11 cellular contexts compared by ENCODE assay signal in genomic region chr2:24045511-24046508, GRCh38. TPM values are rescaled to one million over a fixed set of nuclear protein-coding genes. Genes with fewer than 3 reads are reported as not detected.
DNase-seq lines count a peak whose midpoint lies in the region; ATAC-seq and TF ChIP-seq lines count a peak whose summit lies in the region.
"Had no signal": no experiment of that assay in that cellular context is flagged by ENCODE, and none has a peak within 500 bp of the region (broad histone marks: within the 10 kb centered on the region; RNA-seq: fewer than 3 reads in every experiment).

No MANE protein-coding gene starts in this region.

- peak overlapping the region; percentile 1 for H3K4me3 ChIP-seq in CD8-positive, alpha-beta memory T cell (ENCODE audit: low read length)
- H3K4me3 ChIP-seq in KMS-11 (IDR thresholded peaks at IDR 0.05; ENCODE audit: insufficient read depth, low read depth, low read length) (no peak overlapping the region), upper lobe of left lung (peak overlapping the region in 1 of 4 donors; percentile 96)

- H2AFZ ChIP-seq in KMS-11 (ENCODE audit: low read depth), result no peak overlapping the region

- POLR2A ChIA-PET in CD8-positive, alpha-beta memory T cell (lab: Charles Lee), result interaction anchor here (2.3 kb wide), 2 partner anchors 31 to 119 kb away, joined by 23 to 27 read pairs; partner anchors contain the start of genes ATAD2B and SF3B6
- POLR2A ChIA-PET in MCF 10A (lab: Yijun Ruan, JAX), result interaction anchor here (1.6 to 2.9 kb wide), 4 partner anchors 20 to 119 kb away, joined by 15 to 44 read pairs (median 18); partner anchors contain the start of genes ATAD2B, SF3B6 and TP53I3

- H3K9me3 ChIP-seq in CD8-positive, alpha-beta memory T cell (ENCODE audit: low read length), result no peaks in the 10 kb centered on the region
- H3K9me3 ChIP-seq in upper lobe of left lung, result no peaks in the 10 kb centered on the region

- no peaks in the 10 kb centered on the region for H3K9me3 Mint-ChIP-seq in CD8-positive, alpha-beta memory T cell
- H3K9me3 Mint-ChIP-seq in MCF 10A (ENCODE audit: unreplicated experiment), result no peaks in the 10 kb centered on the region
- H3K9me3 Mint-ChIP-seq in natural killer cell treated with Interleukin-12 subunit alpha and Interleukin-12 subunit beta and Interleukin-15 and Interleukin-18, amount 100 ng/mL, for 72 hours, result no peaks in the 10 kb centered on the region
- H3K9me3 Mint-ChIP-seq: stimulated activated memory B cell treated with anti-CD40 and anti-IgM and Interleukin-4, amounts not matched to agents 10 μg/mL and 1 μg/mL and 100 μg/mL, for 72 hours had no signal

- peaks cover 0 to 5% (median 0%) of the 10 kb centered on the region in 3 donors for H3K36me3 Mint-ChIP-seq in CD8-positive, alpha-beta memory T cell
- H3K36me3 Mint-ChIP-seq in MCF 10A (ENCODE audit: insufficient read depth, unreplicated experiment), result peaks cover 12% of the 10 kb centered on the region
- no peaks in the 10 kb centered on the region for H3K36me3 Mint-ChIP-seq in natural killer cell treated with Interleukin-12 subunit alpha and Interleukin-12 subunit beta and Interleukin-15 and Interleukin-18, amount 100 ng/mL, for 72 hours

- WGBS in upper lobe of left lung, 2 donors, result 82 to 83% methylated on average over 11 of the region's 11 CpGs

- H3K9ac ChIP-seq in KMS-11, result no peak overlapping the region

- TF ChIP-seq EP300 in upper lobe of left lung (IDR thresholded peaks at IDR 0.05), result no peak

- intact Hi-C loops in MCF 10A (cut with micrococcal nuclease), result no loop called here

- no peaks in the 10 kb centered on the region for H3K79me2 ChIP-seq in KMS-11 (ENCODE audit: insufficient read depth, low read depth)

- no peak for ATAC-seq in natural killer cell treated with Interleukin-12 subunit alpha and Interleukin-12 subunit beta and Interleukin-15 and Interleukin-18, amount 100 ng/mL, for 72 hours
- no peak for ATAC-seq in HG02763 (IDR thresholded peaks at IDR 0.05; ENCODE audit: unreplicated experiment)
- no peak for ATAC-seq in HG03439 (IDR thresholded peaks at IDR 0.05; ENCODE audit: unreplicated experiment)
- no peak for ATAC-seq in upper lobe of left lung (ENCODE audit: low FRiP score in 2 of 2)
- ATAC-seq: activated CD4-positive, CD25-positive, alpha-beta regulatory T cell treated with anti-CD3 and anti-CD28 coated beads, Interleukin-2, amount 50 U/mL, for 24 hours; stimulated activated memory B cell treated with anti-CD40 and anti-IgM and Interleukin-4, amounts not matched to agents 10 μg/mL and 1 μg/mL and 100 μg/mL, for 72 hours had no signal

- no peak overlapping the region for H3K27ac ChIP-seq in CD8-positive, alpha-beta memory T cell (ENCODE audit: low read depth, low read length)
- H3K27ac ChIP-seq in KMS-11 (no peak overlapping the region), upper lobe of left lung (no peak overlapping the region)

- no peak for TF ChIP-seq CTCF in KMS-11 (conservative IDR thresholded peaks at IDR 0.05; ENCODE audit: low read depth, low read length)
- no peak for TF ChIP-seq CTCF in MCF 10A (IDR thresholded peaks at IDR 0.05; ENCODE audit: unreplicated experiment)
- TF ChIP-seq CTCF in upper lobe of left lung (IDR thresholded peaks at IDR 0.05), result no peak

- peak overlapping the region; percentile 56 for H3K4me2 ChIP-seq in KMS-11

- BruUV-seq in MCF 10A (replicated peaks; lab: Mats Ljungman, UMichigan), result no TSS peak

- H3K4me1 Mint-ChIP-seq in CD8-positive, alpha-beta memory T cell, result peaks cover 28 to 42% (median 40%) of the 10 kb centered on the region in 3 donors
- peaks cover 24% of the 10 kb centered on the region for H3K4me1 Mint-ChIP-seq in MCF 10A (ENCODE audit: insufficient read depth, unreplicated experiment)
- H3K4me1 Mint-ChIP-seq in natural killer cell treated with Interleukin-12 subunit alpha and Interleukin-12 subunit beta and Interleukin-15 and Interleukin-18, amount 100 ng/mL, for 72 hours (ENCODE audit: low read depth in 2 of 2), result peaks cover 22 to 28% of the 10 kb centered on the region in 2 donors

- peak overlapping the region in 1 of 8 donors; percentile 52 for H3K27ac Mint-ChIP-seq in CD8-positive, alpha-beta memory T cell
- no peak overlapping the region for H3K27ac Mint-ChIP-seq in MCF 10A (ENCODE audit: low read depth, unreplicated experiment)
- H3K27ac Mint-ChIP-seq in natural killer cell treated with Interleukin-12 subunit alpha and Interleukin-12 subunit beta and Interleukin-15 and Interleukin-18, amount 100 ng/mL, for 72 hours, result peak overlapping the region in 1 of 2 donors; percentile 31

- H3K27me3 Mint-ChIP-seq in CD8-positive, alpha-beta memory T cell, result no peaks in the 10 kb centered on the region
- H3K27me3 Mint-ChIP-seq in MCF 10A (ENCODE audit: insufficient read depth, unreplicated experiment), result no peaks in the 10 kb centered on the region
- H3K27me3 Mint-ChIP-seq in natural killer cell treated with Interleukin-12 subunit alpha and Interleukin-12 subunit beta and Interleukin-15 and Interleukin-18, amount 100 ng/mL, for 72 hours, result peaks cover 0 to 3% of the 10 kb centered on the region in 2 donors
- H3K27me3 Mint-ChIP-seq: stimulated activated memory B cell treated with anti-CD40 and anti-IgM and Interleukin-4, amounts not matched to agents 10 μg/mL and 1 μg/mL and 100 μg/mL, for 72 hours had no signal

- no peaks in the 10 kb centered on the region for H4K20me1 ChIP-seq in KMS-11 (ENCODE audit: insufficient read depth)

- CTCF ChIA-PET in CD8-positive, alpha-beta memory T cell (lab: Charles Lee), result interaction anchor here (0.6 to 2.7 kb wide), 3 partner anchors 38 to 291 kb away, joined by 3 to 14 read pairs (median 3); partner anchors contain the start of gene TP53I3
- CTCF ChIA-PET in MCF 10A (lab: Yijun Ruan, JAX), result interaction anchor here (0.9 kb wide), 1 partner anchor 105 kb away, joined by 4 read pairs; the partner anchor contains the start of gene UBXN2A

- peaks cover 22% of the 10 kb centered on the region for H3K4me1 ChIP-seq in CD8-positive, alpha-beta memory T cell (ENCODE audit: insufficient read depth, low read length)
- peaks cover 14% of the 10 kb centered on the region for H3K4me1 ChIP-seq in KMS-11 (ENCODE audit: low read depth, poor library complexity, severe bottlenecking)
- peaks cover 16 to 42% (median 22%) of the 10 kb centered on the region in 4 donors for H3K4me1 ChIP-seq in upper lobe of left lung

- H3K4me3 Mint-ChIP-seq in CD8-positive, alpha-beta memory T cell, result peak overlapping the region; percentile 81 to 98 (median 93)
- H3K4me3 Mint-ChIP-seq in MCF 10A (ENCODE audit: unreplicated experiment), result peak overlapping the region; percentile 97
- peak overlapping the region; percentile 90 for H3K4me3 Mint-ChIP-seq in natural killer cell treated with Interleukin-12 subunit alpha and Interleukin-12 subunit beta and Interleukin-15 and Interleukin-18, amount 100 ng/mL, for 72 hours

- H3K27me3 ChIP-seq in CD8-positive, alpha-beta memory T cell (ENCODE audit: insufficient read depth, low read length, poor library complexity, severe bottlenecking), result peaks cover 6% of the 10 kb centered on the region
- H3K27me3 ChIP-seq in KMS-11 (ENCODE audit: insufficient read depth, low read depth), result no peaks in the 10 kb centered on the region
- no peaks in the 10 kb centered on the region for H3K27me3 ChIP-seq in upper lobe of left lung

- no peak for TF ChIP-seq POLR2A in upper lobe of left lung (IDR thresholded peaks at IDR 0.05)

- no peaks in the 10 kb centered on the region for H3K36me3 ChIP-seq in CD8-positive, alpha-beta memory T cell (ENCODE audit: insufficient read depth, low read length)
- H3K36me3 ChIP-seq in KMS-11 (ENCODE audit: insufficient read depth), result no peaks in the 10 kb centered on the region
- no peaks in the 10 kb centered on the region for H3K36me3 ChIP-seq in upper lobe of left lung

- DNase-seq in CD8-positive, alpha-beta memory T cell, result no peak
- DNase-seq in MCF 10A (ENCODE audit: unreplicated experiment) (no peak), midbrain (lab: John Stamatoyannopoulos, UW) (no peak), upper lobe of left lung (no peak)
- no peak for DNase-seq in natural killer cell treated with Interleukin-12 subunit alpha and Interleukin-12 subunit beta and Interleukin-15 and Interleukin-18, amount 100 ng/mL, for 72 hours (ENCODE audit: low spot score)
- DNase-seq: NCI-H2171 had no signal

RNA-seq across cellular contexts. Expression of gene WDCP, which starts 1.4 kb away (rescaled TPM):
- total RNA-seq in CD8-positive, alpha-beta memory T cell, result 10 to 100 TPM; 29.4 to 31.9 TPM
- polyA plus RNA-seq in CD8-positive, alpha-beta memory T cell, result 4.3 TPM
- 9.0 and 11.2 TPM in 2 replicates for total RNA-seq in MCF 10A (2022)
- total RNA-seq in natural killer cell treated with Interleukin-12 subunit alpha and Interleukin-12 subunit beta and Interleukin-15 and Interleukin-18, amount 100 ng/mL, for 72 hours, result 10 to 100 TPM; 20.8 to 26.3 TPM
- 10 to 100 TPM in 1 of 6 donors, 1 to 10 TPM in 5; 1.0 to 10.6 (median 4.6) TPM for total RNA-seq in upper lobe of left lung

RNA-seq across cellular contexts. Expression of gene FKBP1B, which starts 3.7 kb away (rescaled TPM):
- 1 to 10 TPM; 2.5 to 3.7 TPM for total RNA-seq in CD8-positive, alpha-beta memory T cell
- polyA plus RNA-seq in CD8-positive, alpha-beta memory T cell, result 5.3 TPM
- total RNA-seq in MCF 10A (2022) (1.7 and 1.8 TPM in 2 replicates), upper lobe of left lung (10 to 100 TPM in 5 of 6 donors, 1 to 10 TPM in 1; 7.3 to 27.3 (median 15.0) TPM)
- total RNA-seq in natural killer cell treated with Interleukin-12 subunit alpha and Interleukin-12 subunit beta and Interleukin-15 and Interleukin-18, amount 100 ng/mL, for 72 hours, result 1 to 10 TPM; 1.6 to 2.4 TPM

RNA-seq across cellular contexts. Expression of gene SF3B6, which starts 30.3 kb away (rescaled TPM):
- total RNA-seq in CD8-positive, alpha-beta memory T cell, result 100 to 1,000 TPM; 141 to 146 TPM
- polyA plus RNA-seq in CD8-positive, alpha-beta memory T cell, result 181 TPM
- total RNA-seq in MCF 10A (2022), result 141 and 180 TPM in 2 replicates
- 10 to 100 TPM; 83.1 to 85.8 TPM for total RNA-seq in natural killer cell treated with Interleukin-12 subunit alpha and Interleukin-12 subunit beta and Interleukin-15 and Interleukin-18, amount 100 ng/mL, for 72 hours
- total RNA-seq in upper lobe of left lung, result 10 to 100 TPM; 38.8 to 93.7 (median 64.7) TPM

RNA-seq across cellular contexts. Expression of gene MFSD2B, which starts 35.9 kb away (rescaled TPM):
- total RNA-seq in CD8-positive, alpha-beta memory T cell, result under 1 TPM in 1 of 2 experiments, not detected in 1; 0.24 TPM
- polyA plus RNA-seq in CD8-positive, alpha-beta memory T cell, result not detected
- total RNA-seq in MCF 10A (2022), result 0.26 TPM in 1 of 2 replicates, not detected in the other
- under 1 TPM; 0.21 to 0.75 TPM for total RNA-seq in natural killer cell treated with Interleukin-12 subunit alpha and Interleukin-12 subunit beta and Interleukin-15 and Interleukin-18, amount 100 ng/mL, for 72 hours
- total RNA-seq in upper lobe of left lung, result 1 to 10 TPM in 1 of 6 donors, under 1 TPM in 4, not detected in 1; 0.40 to 1.8 (median 0.76) TPM

RNA-seq across cellular contexts. Expression of gene TP53I3, which starts 38.8 kb away (rescaled TPM):
- 1 to 10 TPM; 3.9 to 4.3 TPM for total RNA-seq in CD8-positive, alpha-beta memory T cell
- not detected for polyA plus RNA-seq in CD8-positive, alpha-beta memory T cell
- total RNA-seq in MCF 10A (2022) (81.8 and 99.8 TPM in 2 replicates), upper lobe of left lung (100 to 1,000 TPM in 1 of 6 donors, 10 to 100 TPM in 5; 27.0 to 110 (median 69.6) TPM)
- total RNA-seq in natural killer cell treated with Interleukin-12 subunit alpha and Interleukin-12 subunit beta and Interleukin-15 and Interleukin-18, amount 100 ng/mL, for 72 hours, result 1 to 10 TPM; 4.1 to 5.8 TPM
